Comparison of ENCODE assay signal across 1 cellular context in the genomic region with DNA sequence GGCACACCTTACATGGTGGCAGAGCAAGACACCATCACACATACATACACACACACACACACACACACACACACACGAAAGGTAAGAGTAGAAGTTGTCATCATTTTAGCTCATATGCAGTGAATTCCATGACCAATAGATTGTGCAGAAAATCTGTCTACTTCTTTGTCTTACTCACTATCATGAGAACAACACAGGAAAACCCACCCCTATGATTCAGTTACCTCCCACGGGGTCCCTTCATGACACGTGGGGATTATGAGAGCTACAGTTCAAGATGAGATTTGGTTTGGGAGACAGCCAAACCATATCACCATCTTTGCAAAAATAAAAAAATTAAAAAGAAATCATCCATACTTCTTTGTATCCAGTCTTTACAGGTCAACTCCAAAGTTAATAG.
TF ChIP-seq lines count a peak whose summit lies in the region.

No MANE protein-coding gene starts in this region.

TF ChIP-seq in IMR-90, 13 proteins besides CTCF, POLR2A, EP300 and RAD21:
- TF ChIP-seq, protein P1, sequence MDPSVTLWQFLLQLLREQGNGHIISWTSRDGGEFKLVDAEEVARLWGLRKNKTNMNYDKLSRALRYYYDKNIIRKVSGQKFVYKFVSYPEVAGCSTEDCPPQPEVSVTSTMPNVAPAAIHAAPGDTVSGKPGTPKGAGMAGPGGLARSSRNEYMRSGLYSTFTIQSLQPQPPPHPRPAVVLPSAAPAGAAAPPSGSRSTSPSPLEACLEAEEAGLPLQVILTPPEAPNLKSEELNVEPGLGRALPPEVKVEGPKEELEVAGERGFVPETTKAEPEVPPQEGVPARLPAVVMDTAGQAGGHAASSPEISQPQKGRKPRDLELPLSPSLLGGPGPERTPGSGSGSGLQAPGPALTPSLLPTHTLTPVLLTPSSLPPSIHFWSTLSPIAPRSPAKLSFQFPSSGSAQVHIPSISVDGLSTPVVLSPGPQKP (IDR thresholded peaks at IDR 0.05; ENCODE audit: borderline replicate concordance, low read depth, low read length) = no peak
- TF ChIP-seq SMC3 (IDR thresholded peaks at IDR 0.05; ENCODE audit: low read depth, low read length) (no peak), BHLHE40 (IDR thresholded peaks at IDR 0.05; ENCODE audit: low read depth, low read length) (peak; percentile 74), RCOR1 (IDR thresholded peaks at IDR 0.05; ENCODE audit: insufficient replicate concordance, low read length) (no peak)
- TF ChIP-seq, protein P2, sequence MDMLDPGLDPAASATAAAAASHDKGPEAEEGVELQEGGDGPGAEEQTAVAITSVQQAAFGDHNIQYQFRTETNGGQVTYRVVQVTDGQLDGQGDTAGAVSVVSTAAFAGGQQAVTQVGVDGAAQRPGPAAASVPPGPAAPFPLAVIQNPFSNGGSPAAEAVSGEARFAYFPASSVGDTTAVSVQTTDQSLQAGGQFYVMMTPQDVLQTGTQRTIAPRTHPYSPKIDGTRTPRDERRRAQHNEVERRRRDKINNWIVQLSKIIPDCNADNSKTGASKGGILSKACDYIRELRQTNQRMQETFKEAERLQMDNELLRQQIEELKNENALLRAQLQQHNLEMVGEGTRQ (IDR thresholded peaks at IDR 0.05; ENCODE audit: low read depth, low read length) = peak; percentile 14; the same call in 1 of the 2 replicates
